In the genomic region with DNA sequence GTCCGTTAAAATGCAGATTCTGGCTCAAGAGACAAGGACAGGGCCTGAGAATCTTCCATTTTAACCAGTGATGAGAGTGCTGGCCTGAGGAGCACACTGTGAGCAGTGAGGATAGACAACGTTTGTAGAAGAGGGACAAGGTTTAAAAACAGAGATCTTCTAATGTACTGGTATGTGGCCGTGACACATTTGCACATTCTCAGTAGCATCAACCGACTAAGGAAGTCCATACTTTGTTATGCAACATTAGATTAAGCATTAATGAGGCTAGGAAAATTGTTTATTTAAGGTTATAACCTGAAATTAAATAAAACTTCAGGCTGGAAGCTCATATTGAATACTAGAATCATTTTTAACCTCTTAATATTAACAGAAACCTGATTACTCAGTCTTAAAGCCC, we compare ENCODE assay signal across 16 cellular contexts.
A peak's percentile ranks its signal among the peaks of the same experiment; 100 is the strongest.
DNase-seq lines count a peak whose midpoint lies in the region; ATAC-seq, FAIRE-seq and TF ChIP-seq lines count a peak whose summit lies in the region.
"Had no signal": no experiment of that assay in that cellular context is flagged by ENCODE, and none has a peak within 500 bp of the region (broad histone marks: within the 10 kb centered on the region; RNA-seq: fewer than 3 reads in every experiment).

No MANE protein-coding gene starts in this region.

- H3K27ac ChIP-seq in right lobe of liver (peak overlapping the region; percentile 93 to 96 (median 93)), subcutaneous abdominal adipose tissue (ENCODE audit: low read depth, low read length) (peak overlapping the region; percentile 99)
- H3K27ac ChIP-seq: KMS-11 had no signal

- H3K4me3 ChIP-seq in adipocyte (ENCODE audit: low read length) = peak overlapping the region; percentile 1
- H3K4me3 ChIP-seq in right lobe of liver = no peak overlapping the region
- H3K4me3 ChIP-seq in subcutaneous abdominal adipose tissue (ENCODE audit: low read depth in 1 of 5, low read length in 5 of 5) = no peak overlapping the region
- H3K4me3 ChIP-seq: body of pancreas, smooth muscle cell had no signal

- ATAC-seq in right lobe of liver (peak; percentile 35 to 57 (median 44)), GM18519 (IDR thresholded peaks at IDR 0.05; ENCODE audit: low FRiP score, unreplicated experiment) (no peak), HG03159 (IDR thresholded peaks at IDR 0.05; ENCODE audit: unreplicated experiment) (no peak)
- ATAC-seq: body of pancreas had no signal

- H3K36me3 Mint-ChIP-seq in IgD-negative memory B cell = peaks cover 4% of the 10 kb centered on the region

- no peak for TF ChIP-seq POLR2A in right lobe of liver (IDR thresholded peaks at IDR 0.05)

- no peaks in the 10 kb centered on the region for H3K9me3 ChIP-seq in adipocyte (ENCODE audit: control insufficient read depth, low read length)
- no peaks in the 10 kb centered on the region for H3K9me3 ChIP-seq in right lobe of liver
- no peaks in the 10 kb centered on the region for H3K9me3 ChIP-seq in subcutaneous abdominal adipose tissue (ENCODE audit: control insufficient read depth in 5 of 5, low read length in 5 of 5)
- H3K9me3 ChIP-seq: body of pancreas had no signal

- H3K36me3 ChIP-seq in adipocyte (ENCODE audit: control insufficient read depth, insufficient read depth, low read length, severe bottlenecking) = peaks cover 74% of the 10 kb centered on the region
- H3K36me3 ChIP-seq in right lobe of liver = no peaks in the 10 kb centered on the region
- peaks cover 5 to 40% (median 20%) of the 10 kb centered on the region in 5 donors for H3K36me3 ChIP-seq in subcutaneous abdominal adipose tissue (ENCODE audit: control insufficient read depth in 5 of 5, insufficient read depth in 5 of 5, low read length in 5 of 5)

- TF ChIP-seq CTCF in right lobe of liver (IDR thresholded peaks at IDR 0.05) = no peak

- H3K9me3 Mint-ChIP-seq in IgD-negative memory B cell = no peaks in the 10 kb centered on the region
- H3K9me3 Mint-ChIP-seq: CD8-positive, alpha-beta memory T cell; memory B cell had no signal

- no peaks in the 10 kb centered on the region for H3K27me3 ChIP-seq in adipocyte (replicated peaks; ENCODE audit: control insufficient read depth, insufficient read depth, low read length)
- no peaks in the 10 kb centered on the region for H3K27me3 ChIP-seq in right lobe of liver
- no peaks in the 10 kb centered on the region for H3K27me3 ChIP-seq in subcutaneous abdominal adipose tissue (ENCODE audit: control insufficient read depth in 5 of 5, insufficient read depth in 4 of 5, low read length in 5 of 5)
- H3K27me3 ChIP-seq: body of pancreas had no signal

- H3K27ac Mint-ChIP-seq in IgD-negative memory B cell = peak overlapping the region in 2 of 3 donors; percentile 39 to 67

- DNase-seq in adipocyte (ENCODE audit: low read depth) = no peak
- no peak for DNase-seq in right lobe of liver
- no peak for DNase-seq in urothelium cell line (ENCODE audit: low spot score)
- DNase-seq: activated gamma-delta T cell treated with Interleukin-2 at 50 U/mL for 16 hours; body of pancreas; CD8-positive, alpha-beta memory T cell; NCI-H1436; NCI-H446 treated with DMSO at 0.1 percent for 48 hours; stimulated activated naive CD4-positive, alpha-beta T cell had no signal

- H3K9ac ChIP-seq in adipocyte (ENCODE audit: low read length) = no peak overlapping the region
- H3K9ac ChIP-seq in subcutaneous abdominal adipose tissue (ENCODE audit: low read length in 5 of 5) = no peak overlapping the region
- H3K9ac ChIP-seq: KMS-11 had no signal

- H3K4me1 ChIP-seq in adipocyte (ENCODE audit: control insufficient read depth, insufficient read depth, low read length) = peaks cover 64% of the 10 kb centered on the region
- peaks cover 0 to 87% (median 39%) of the 10 kb centered on the region in 4 donors for H3K4me1 ChIP-seq in right lobe of liver
- H3K4me1 ChIP-seq in subcutaneous abdominal adipose tissue (ENCODE audit: control insufficient read depth in 5 of 5, insufficient read depth in 5 of 5, low read length in 5 of 5) = peaks cover 23 to 83% (median 76%) of the 10 kb centered on the region in 5 donors

- H3K4me3 Mint-ChIP-seq in IgD-negative memory B cell = peak overlapping the region in 1 of 4 donors; percentile 19
- H3K4me3 Mint-ChIP-seq: memory B cell had no signal

- 7% methylated on average over 4 of the region's 4 CpGs for WGBS in right lobe of liver (ENCODE audit: insufficient coverage, low coverage, low lambda C conversion rate, missing lambda C conversion rate)

- intact Hi-C loops in right lobe of liver (cut with DNase I) = no loop called here

- H3K4me1 Mint-ChIP-seq in IgD-negative memory B cell = peaks cover 28 to 34% (median 29%) of the 10 kb centered on the region in 3 donors

- no peak for FAIRE-seq in urothelium cell line (lab: Jason Lieb, UNC)

- no peaks in the 10 kb centered on the region for H3K27me3 Mint-ChIP-seq in IgD-negative memory B cell
- H3K27me3 Mint-ChIP-seq: CD8-positive, alpha-beta memory T cell; memory B cell had no signal

Comparison
In these comparisons a context has a peak if more than half of its experiments do, and no peak if none do; other contexts are left out.
1. ATAC-seq: peak in right lobe of liver (4 of 4); none in GM18519 (single experiment) and HG03159 (single experiment).